In genomic region chr4:36509816-36510215, GRCh38 we compare ENCODE assay signal across 26 cellular contexts.
"Had no signal": no experiment of that assay in that cellular context is flagged by ENCODE, and none has a peak within 500 bp of the region (broad histone marks: within the 10 kb centered on the region; RNA-seq: fewer than 3 reads in every experiment).

No MANE protein-coding gene starts in this region.

- H3K27me3 ChIP-seq: Peyer's patch, SJCRH30 had no signal

- H3K4me2 ChIP-seq: KMS-11, PC-9 had no signal

- ATAC-seq: Right ventricle myocardium inferior, SK-N-SH treated with all-trans-retinoic acid at 6 μM for 48 hours had no signal

- H2AFZ ChIP-seq: PC-9 had no signal

- H3K9ac ChIP-seq: KMS-11 had no signal

- H3K27ac ChIP-seq: KMS-11, PC-9, Peyer's patch, SJCRH30 had no signal

- H3K36me3 ChIP-seq: Peyer's patch, SJCRH30 had no signal

- H3K4me3 ChIP-seq: PC-9, Peyer's patch, SJCRH30 had no signal

- DNase-seq: IMR-90; Kasumi-1; MV-4-11; NCI-H1048; NCI-H1105; NCI-H1417; NCI-H146; NCI-H1694 treated with DMSO at 0.1 percent for 48 hours; NCI-H1930; NCI-H2081; NCI-H2107; NCI-H2171 treated with DMSO at 0.1 percent for 48 hours; NCI-H345; NCI-H446 treated with DMSO at 0.1 percent for 48 hours; NCI-H524; NCI-H526 treated with DMSO at 0.1 percent for 48 hours; NCI-H774; NK-92 treated with Interleukin-12 subunit alpha and Interleukin-12 subunit beta, amount 100 ng/mL, for 24 hours; PC-9; Peyer's patch; SHP77 treated with DMSO at 0.1 percent for 48 hours; SJCRH30; T-helper 2 cell had no signal

- H3K9me3 ChIP-seq: Peyer's patch, SJCRH30 had no signal

- H3K4me1 ChIP-seq: Peyer's patch, SJCRH30 had no signal
